Comparison of ENCODE assay signal across 33 cellular contexts in the genomic region with DNA sequence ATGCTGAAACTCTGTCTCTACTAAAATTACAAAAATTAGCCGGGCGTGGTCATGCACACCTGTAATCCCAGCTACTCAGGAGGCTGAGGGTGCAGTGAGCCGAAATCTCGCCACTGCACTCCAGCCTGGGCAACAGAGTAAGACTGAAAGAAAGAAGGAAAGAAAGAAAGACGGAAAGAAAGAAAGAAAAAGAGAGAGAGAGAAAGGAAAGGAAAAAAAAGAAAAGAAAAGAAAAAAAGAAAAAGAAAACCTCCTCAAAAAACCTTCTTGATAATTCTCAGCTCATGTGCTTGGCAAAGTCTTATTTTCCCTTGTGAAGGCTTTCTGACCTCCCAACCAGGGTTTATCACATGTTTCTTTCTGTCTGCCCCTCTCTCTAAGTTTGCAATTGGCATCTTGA. TPM values are rescaled to one million over a fixed set of nuclear protein-coding genes. Genes with fewer than 3 reads are reported as not detected.
A peak's percentile ranks its signal among the peaks of the same experiment; 100 is the strongest.
DNase-seq lines count a peak whose midpoint lies in the region; ATAC-seq, FAIRE-seq and TF ChIP-seq lines count a peak whose summit lies in the region.
"Had no signal": no experiment of that assay in that cellular context is flagged by ENCODE, and none has a peak within 500 bp of the region (broad histone marks: within the 10 kb centered on the region; RNA-seq: fewer than 3 reads in every experiment).

No MANE protein-coding gene starts in this region.

- no peak overlapping the region for H3K4me3 ChIP-seq in Panc1 (ENCODE audit: low read depth in 2 of 2, low read length in 2 of 2)
- H3K4me3 ChIP-seq in K562 = no peak overlapping the region
- no peak overlapping the region for H3K4me3 ChIP-seq in subcutaneous abdominal adipose tissue (ENCODE audit: low read depth in 1 of 5, low read length in 5 of 5)
- H3K4me3 ChIP-seq: BLaER1 treated with 17β-estradiol and CSF1 and Interleukin-3, amounts not matched to agents 10 nM and 100 nM; HAP-1; tibial artery had no signal

- no peak overlapping the region for H2AFZ ChIP-seq in K562 (ENCODE audit: low read depth, low read length)

- peak overlapping the region in 1 of 3 experiments; percentile 37 for H3K4me3 Mint-ChIP-seq in nephron
- H3K4me3 Mint-ChIP-seq in HFFc6 = no peak overlapping the region
- no peak overlapping the region for H3K4me3 Mint-ChIP-seq in activated naive CD4-positive, alpha-beta T cell treated with anti-CD3 and anti-CD28 coated beads for 36 hours
- H3K4me3 Mint-ChIP-seq: activated CD4-positive, alpha-beta memory T cell treated with anti-CD3 and anti-CD28 coated beads, Interleukin-2, amount 10 ng/mL, durations not matched to agents 7 days and 5 days; activated T-helper 17 cell treated with anti-CD3 and anti-CD28 coated beads, Interleukin-2, amount 50 U/mL, for 72 hours; dendritic cell treated with granulocyte-macrophage colony-stimulating factor and Interleukin-4, amounts not matched to agents 40 ng/mL and 50 ng/mL, for 4 days; endodermal cell; natural killer cell treated with Interleukin-12 subunit alpha and Interleukin-12 subunit beta and Interleukin-15 and Interleukin-18, amount 100 ng/mL, for 72 hours; T-helper 17 cell had no signal

- no peak for TF ChIP-seq CTCF in Panc1 (IDR thresholded peaks at IDR 0.05)
- no peak for TF ChIP-seq CTCF in K562 (IDR thresholded peaks at IDR 0.05 in 2 of 3, conservative IDR thresholded peaks at IDR 0.05 in 1 of 3; ENCODE audit: insufficient read depth in 2 of 3, low read depth in 1 of 3, low read length in 3 of 3)
- TF ChIP-seq CTCF in nephron (IDR thresholded peaks at IDR 0.05; ENCODE audit: unreplicated experiment in 3 of 3) = no peak
- no peak for TF ChIP-seq CTCF in HFFc6 (IDR thresholded peaks at IDR 0.05)

- H3K36me3 ChIP-seq in Panc1 (ENCODE audit: control insufficient read depth, insufficient read depth, low read length) (no peaks in the 10 kb centered on the region), K562 (ENCODE audit: control insufficient read depth, insufficient read depth, low read length) (no peaks in the 10 kb centered on the region), subcutaneous abdominal adipose tissue (ENCODE audit: control insufficient read depth in 5 of 5, insufficient read depth in 5 of 5, low read length in 5 of 5) (peaks cover 0 to 4% (median 0%) of the 10 kb centered on the region in 5 donors)
- H3K36me3 ChIP-seq: BLaER1 treated with 17β-estradiol and CSF1 and Interleukin-3, amounts not matched to agents 10 nM and 100 nM; HAP-1 had no signal

- no peaks in the 10 kb centered on the region for H4K20me1 ChIP-seq in K562 (replicated peaks; ENCODE audit: control insufficient read depth, insufficient read depth, low read length)
- H4K20me1 ChIP-seq: BLaER1 treated with 17β-estradiol and CSF1 and Interleukin-3, amounts not matched to agents 10 nM and 100 nM had no signal

- in situ Hi-C loops in Panc1 (cut with HindIII; ENCODE audit: low pct_unique_long_range_greater_than_20kb, low sequenced_read_pairs) (no loop called here), K562 (cut with MboI) (no loop called here)

- 0% methylated on average over 3 of the region's 5 CpGs for WGBS in K562 (ENCODE audit: insufficient coverage, low coverage, missing lambda C conversion rate)

- intact Hi-C loops in Panc1 (cut with micrococcal nuclease; ENCODE audit: unreplicated experiment) (no loop called here), K562 (cut with micrococcal nuclease) (no loop called here)
- intact Hi-C loops in activated naive CD4-positive, alpha-beta T cell treated with anti-CD3 and anti-CD28 coated beads for 36 hours (cut with micrococcal nuclease) = no loop called here

- TF ChIP-seq POLR2A in K562 (conservative IDR thresholded peaks at IDR 0.05) = no peak

- H3K27ac Mint-ChIP-seq in nephron = peak overlapping the region in 2 of 3 experiments; percentile 70 to 83
- no peak overlapping the region for H3K27ac Mint-ChIP-seq in HFFc6
- H3K27ac Mint-ChIP-seq in activated naive CD4-positive, alpha-beta T cell treated with anti-CD3 and anti-CD28 coated beads for 36 hours = no peak overlapping the region
- H3K27ac Mint-ChIP-seq: activated CD4-positive, alpha-beta memory T cell treated with anti-CD3 and anti-CD28 coated beads, Interleukin-2, amount 10 ng/mL, durations not matched to agents 7 days and 5 days; activated naive CD4-positive, alpha-beta T cell treated with anti-CD3 and anti-CD28 coated beads, Interleukin-2, amount 50 U/mL, for 72 hours; activated T-helper 17 cell treated with anti-CD3 and anti-CD28 coated beads, Interleukin-2, amount 50 U/mL, for 72 hours; dendritic cell treated with granulocyte-macrophage colony-stimulating factor and Interleukin-4, amounts not matched to agents 40 ng/mL and 50 ng/mL, for 4 days; endodermal cell; natural killer cell treated with Interleukin-12 subunit alpha and Interleukin-12 subunit beta and Interleukin-15 and Interleukin-18, amount 100 ng/mL, for 72 hours; T-helper 17 cell had no signal

- no peaks in the 10 kb centered on the region for H3K27me3 Mint-ChIP-seq in nephron (ENCODE audit: low read depth)
- no peaks in the 10 kb centered on the region for H3K27me3 Mint-ChIP-seq in HFFc6 (ENCODE audit: insufficient read depth)
- H3K27me3 Mint-ChIP-seq in activated naive CD4-positive, alpha-beta T cell treated with anti-CD3 and anti-CD28 coated beads for 36 hours (ENCODE audit: low read depth) = peaks cover 18% of the 10 kb centered on the region

- H3K9me1 ChIP-seq in K562 (ENCODE audit: control insufficient read depth, insufficient read depth, low read length) = no peaks in the 10 kb centered on the region

- CTCF ChIA-PET in Panc1 (lab: Charles Lee) (no interaction called here), K562 (lab: Yijun Ruan, JAX; ENCODE audit: low intra/inter-chr PET ratio) (no interaction called here)
- CTCF ChIA-PET in activated naive CD4-positive, alpha-beta T cell treated with anti-CD3 and anti-CD28 coated beads for 36 hours (lab: Charles Lee) = interaction anchor here (1.8 kb wide), 1 partner anchor 85 kb away, joined by 6 read pairs; no protein-coding TSS in a partner anchor

- POLR2A ChIA-PET in Panc1 (lab: Charles Lee) (no interaction called here), K562 (lab: Yijun Ruan, JAX) (no interaction called here)

- H3K9me3 ChIP-seq in Panc1 (ENCODE audit: control insufficient read depth, insufficient read depth, low read depth, low read length) (no peaks in the 10 kb centered on the region), K562 (replicated peaks; ENCODE audit: control insufficient read depth, insufficient read depth, low read depth, low read length) (no peaks in the 10 kb centered on the region), subcutaneous abdominal adipose tissue (ENCODE audit: control insufficient read depth in 5 of 5, low read length in 5 of 5) (no peaks in the 10 kb centered on the region)
- H3K9me3 ChIP-seq: Caco-2, HAP-1, tibial artery had no signal

- H3K4me1 ChIP-seq in Panc1 (ENCODE audit: control insufficient read depth, insufficient read depth, low read length) (peaks cover 14% of the 10 kb centered on the region), K562 (replicated peaks in 1 of 2; ENCODE audit: control insufficient read depth in 2 of 2, insufficient read depth in 2 of 2, low read length in 2 of 2) (no peaks in the 10 kb centered on the region), subcutaneous abdominal adipose tissue (ENCODE audit: control insufficient read depth in 5 of 5, insufficient read depth in 5 of 5, low read length in 5 of 5) (peaks cover 0 to 46% (median 34%) of the 10 kb centered on the region in 5 donors)
- H3K4me1 ChIP-seq: Caco-2 had no signal

- H3K27ac ChIP-seq in Panc1 (ENCODE audit: low read length) = peak overlapping the region; percentile 42; the same call in 1 of the 2 replicates
- no peak overlapping the region for H3K27ac ChIP-seq in K562 (ENCODE audit: extremely low read depth, low read depth, low read length)
- peak overlapping the region; percentile 79 for H3K27ac ChIP-seq in subcutaneous abdominal adipose tissue (ENCODE audit: low read depth, low read length)
- H3K27ac ChIP-seq: BLaER1 treated with 17β-estradiol and CSF1 and Interleukin-3, amounts not matched to agents 10 nM and 100 nM; SK-N-MC had no signal

- H3K4me1 Mint-ChIP-seq in nephron (peaks cover 38% of the 10 kb centered on the region), HFFc6 (ENCODE audit: low read depth) (peaks cover 50% of the 10 kb centered on the region)
- H3K4me1 Mint-ChIP-seq in activated naive CD4-positive, alpha-beta T cell treated with anti-CD3 and anti-CD28 coated beads for 36 hours (ENCODE audit: low read depth) = peaks cover 7% of the 10 kb centered on the region

- H3K4me2 ChIP-seq in K562 (ENCODE audit: insufficient read depth, low read length) = no peak overlapping the region

- H3K9ac ChIP-seq in K562 (ENCODE audit: insufficient read depth in 1 of 2, low read depth in 2 of 2, low read length in 2 of 2) = no peak overlapping the region
- peak overlapping the region in 4 of 5 donors; percentile 30 to 69 (median 58) for H3K9ac ChIP-seq in subcutaneous abdominal adipose tissue (ENCODE audit: low read length in 5 of 5)
- H3K9ac ChIP-seq: BLaER1 treated with 17β-estradiol and CSF1 and Interleukin-3, amounts not matched to agents 10 nM and 100 nM had no signal

- no peak for TF ChIP-seq EP300 in K562 (IDR thresholded peaks at IDR 0.05; ENCODE audit: low read length)

- H3K27me3 ChIP-seq in Panc1 (ENCODE audit: control insufficient read depth, insufficient read depth, low read length) (no peaks in the 10 kb centered on the region), K562 (ENCODE audit: control insufficient read depth in 2 of 2, insufficient read depth in 2 of 2, low read length in 2 of 2) (peaks cover 28 to 30% of the 10 kb centered on the region in 2 experiments), subcutaneous abdominal adipose tissue (ENCODE audit: control insufficient read depth in 5 of 5, insufficient read depth in 4 of 5, low read length in 5 of 5) (no peaks in the 10 kb centered on the region)
- H3K27me3 ChIP-seq: BLaER1 treated with 17β-estradiol and CSF1 and Interleukin-3, amounts not matched to agents 10 nM and 100 nM; tibial artery had no signal

- BruUV-seq in Panc1 (replicated peaks; lab: Mats Ljungman, UMichigan) = no TSS peak
- BruUV-seq in K562 (replicated peaks; lab: Mats Ljungman, UMichigan) = no TSS peak

- TF ChIP-seq RAD21 in K562 (CRISPR knock-in tag; conservative IDR thresholded peaks at IDR 0.05 in 1 of 2, IDR thresholded peaks at IDR 0.05 in 1 of 2) = no peak

- DNase-seq in Panc1 (ENCODE audit: low read depth, low spot score) (no peak), K562 (ENCODE audit: extremely low read depth in 1 of 4, low spot score in 3 of 4) (no peak), left lobe of liver (ENCODE audit: low spot score) (no peak), HFFc6 (no peak)
- DNase-seq in activated naive CD4-positive, alpha-beta T cell treated with anti-CD3 and anti-CD28 coated beads for 36 hours = no peak
- DNase-seq: activated CD4-positive, alpha-beta memory T cell treated with anti-CD3 and anti-CD28 coated beads, Interleukin-2, amount 10 ng/mL, durations not matched to agents 7 days and 5 days; activated CD4-positive, alpha-beta T cell treated with anti-CD3 and anti-CD28 coated beads for 1 hour; activated CD8-positive, alpha-beta memory T cell treated with anti-CD3 and anti-CD28 coated beads, Interleukin-2, amount 50 U/mL, for 48 hours; anterior cingulate cortex; Caco-2; DMS79; endodermal cell; GDM1; KBM-7; left ventricle myocardium superior; MM.1S; NCI-H2029 treated with DMSO at 0.1 percent for 48 hours; NCI-H2227 treated with DMSO at 0.1 percent for 48 hours; RPMI8226; stimulated activated naive CD4-positive, alpha-beta T cell; T-helper 17 cell; tibial artery had no signal

- no peak for ATAC-seq in Panc1
- no peak for ATAC-seq in K562
- no peak for ATAC-seq in left lobe of liver
- ATAC-seq: natural killer cell treated with Interleukin-12 subunit alpha and Interleukin-12 subunit beta and Interleukin-15 and Interleukin-18, amount 100 ng/mL, for 72 hours had no signal

- H3K36me3 Mint-ChIP-seq in nephron (ENCODE audit: low read depth) = peaks cover 30% of the 10 kb centered on the region
- H3K36me3 Mint-ChIP-seq in HFFc6 (ENCODE audit: low read depth) = peaks cover 29% of the 10 kb centered on the region
- H3K36me3 Mint-ChIP-seq in activated naive CD4-positive, alpha-beta T cell treated with anti-CD3 and anti-CD28 coated beads for 36 hours (ENCODE audit: low read depth) = no peaks in the 10 kb centered on the region
- H3K36me3 Mint-ChIP-seq: activated naive CD4-positive, alpha-beta T cell treated with anti-CD3 and anti-CD28 coated beads, Interleukin-2, amount 50 U/mL, for 72 hours; natural killer cell treated with Interleukin-12 subunit alpha and Interleukin-12 subunit beta and Interleukin-15 and Interleukin-18, amount 100 ng/mL, for 72 hours had no signal

- FAIRE-seq in K562 (lab: Jason Lieb, UNC) = no peak
- FAIRE-seq: GM19239, islet of Langerhans had no signal

- no peaks in the 10 kb centered on the region for H3K79me2 ChIP-seq in K562 (ENCODE audit: control insufficient read depth, insufficient read depth, low read length)

- H3K9me3 Mint-ChIP-seq in nephron (no peaks in the 10 kb centered on the region), HFFc6 (0 out of 2 replicates have a peak, but pooled peaks cover 3% of the 10 kb centered on the region)
- no peaks in the 10 kb centered on the region for H3K9me3 Mint-ChIP-seq in activated naive CD4-positive, alpha-beta T cell treated with anti-CD3 and anti-CD28 coated beads for 36 hours
- H3K9me3 Mint-ChIP-seq: activated CD4-positive, alpha-beta memory T cell treated with anti-CD3 and anti-CD28 coated beads, Interleukin-2, amount 10 ng/mL, durations not matched to agents 7 days and 5 days; activated T-helper 17 cell treated with anti-CD3 and anti-CD28 coated beads, Interleukin-2, amount 50 U/mL, for 72 hours; dendritic cell treated with granulocyte-macrophage colony-stimulating factor and Interleukin-4, amounts not matched to agents 40 ng/mL and 50 ng/mL, for 4 days; natural killer cell treated with Interleukin-12 subunit alpha and Interleukin-12 subunit beta and Interleukin-15 and Interleukin-18, amount 100 ng/mL, for 72 hours had no signal

RNA-seq across cellular contexts. Expression of a gene that starts 7.3 kb away (rescaled TPM):
- 89.3 TPM for total RNA-seq in Panc1 (2021; ENCODE audit: unreplicated experiment)
- polyA plus RNA-seq in Panc1 (2012; ENCODE audit: insufficient read length) = 83.4 TPM
- not detected in 2 replicates for total RNA-seq in K562 (2011; cell fraction: chromatin; rRNA removed; ENCODE audit: low replicate concordance)
- not detected in 2 replicates for total RNA-seq in K562 (2011; cell fraction: nucleolus; rRNA removed)
- not detected in 2 replicates for total RNA-seq in K562 (2011; cell fraction: nucleoplasm; rRNA removed)
- not detected in 2 replicates for total RNA-seq in K562 (2014; rRNA removed)
- total RNA-seq in K562 (2014; rRNA removed; fragmentation: Illumina TruSeq; extraction: Trizol) = not detected in 2 replicates
- total RNA-seq in K562 (2015; rRNA removed; fragmentation: Illumina TruSeq; extraction: Trizol) = not detected in 2 replicates
- total RNA-seq in K562 (2021) = 0.22 and 0.27 TPM in 2 replicates
- polyA plus RNA-seq in K562 (2011; rRNA removed) = not detected in 2 replicates
- polyA plus RNA-seq in K562 (2011; cell fraction: cytosol; rRNA removed) = 0.01 TPM in 1 of 2 replicates, not detected in the other
- polyA plus RNA-seq in K562 (2011; cell fraction: nucleus; rRNA removed) = not detected in 2 replicates
- polyA plus RNA-seq in K562 (2012) = not detected in 2 replicates
- not detected in 2 replicates for polyA plus RNA-seq in K562 (2014; fragmentation: Illumina TruSeq; extraction: Trizol)
- not detected for polyA plus RNA-seq in K562 (2014; fragmentation: Nextera tagmentation; extraction: Ambion mirVana)
- not detected in 2 replicates for polyA plus RNA-seq in K562 (2014; rRNA removed)
- polyA minus RNA-seq in K562 (2011; rRNA and poly(A)+ RNA removed) = not detected in 2 replicates
- polyA minus RNA-seq in K562 (2011; cell fraction: cytosol; rRNA and poly(A)+ RNA removed) = 0.46 TPM in 1 of 2 replicates, not detected in the other
- polyA minus RNA-seq in K562 (2011; cell fraction: nucleus; rRNA and poly(A)+ RNA removed) = not detected in 2 replicates
- 49.7 TPM for total RNA-seq in left lobe of liver
- 100 to 1,000 TPM in 5 of 6 experiments, 10 to 100 TPM in 1; 97.5 to 124 (median 107) TPM for total RNA-seq in HFFc6 (2021; fragmentation: NEBNext Ultra II Directional; extraction: Animal tissue kit (Norgen Biotek cat#: 25700))
- under 1 TPM in 1 of 2 experiments, not detected in 1; 0.10 TPM for total RNA-seq in activated naive CD4-positive, alpha-beta T cell treated with anti-CD3 and anti-CD28 coated beads for 36 hours
- total RNA-seq: natural killer cell treated with Interleukin-12 subunit alpha and Interleukin-12 subunit beta and Interleukin-15 and Interleukin-18, amount 100 ng/mL, for 72 hours had no signal

Comparison
In these comparisons a context has a peak if more than half of its experiments do, and no peak if none do; other contexts are left out.
1. H3K9ac ChIP-seq: peak in subcutaneous abdominal adipose tissue (4 of 5); none in K562 (0 of 2).
2. H3K27ac Mint-ChIP-seq: peak in nephron (2 of 3); none in HFFc6 (single experiment) and activated naive CD4-positive, alpha-beta T cell treated with anti-CD3 and anti-CD28 coated beads for 36 hours (single experiment).
3. RNA of a gene that starts 7.3 kb away (total RNA-seq): 97.5 to 124 TPM in HFFc6, 89.3 TPM in Panc1 (single experiment) and 49.7 TPM in left lobe of liver (single experiment); 0.10 TPM in activated naive CD4-positive, alpha-beta T cell treated with anti-CD3 and anti-CD28 coated beads for 36 hours and 0.22 to 0.27 TPM in K562; every median in the first group is over 10 times any median in the second.